8 cellular contexts compared by ENCODE assay signal in the genomic region with DNA sequence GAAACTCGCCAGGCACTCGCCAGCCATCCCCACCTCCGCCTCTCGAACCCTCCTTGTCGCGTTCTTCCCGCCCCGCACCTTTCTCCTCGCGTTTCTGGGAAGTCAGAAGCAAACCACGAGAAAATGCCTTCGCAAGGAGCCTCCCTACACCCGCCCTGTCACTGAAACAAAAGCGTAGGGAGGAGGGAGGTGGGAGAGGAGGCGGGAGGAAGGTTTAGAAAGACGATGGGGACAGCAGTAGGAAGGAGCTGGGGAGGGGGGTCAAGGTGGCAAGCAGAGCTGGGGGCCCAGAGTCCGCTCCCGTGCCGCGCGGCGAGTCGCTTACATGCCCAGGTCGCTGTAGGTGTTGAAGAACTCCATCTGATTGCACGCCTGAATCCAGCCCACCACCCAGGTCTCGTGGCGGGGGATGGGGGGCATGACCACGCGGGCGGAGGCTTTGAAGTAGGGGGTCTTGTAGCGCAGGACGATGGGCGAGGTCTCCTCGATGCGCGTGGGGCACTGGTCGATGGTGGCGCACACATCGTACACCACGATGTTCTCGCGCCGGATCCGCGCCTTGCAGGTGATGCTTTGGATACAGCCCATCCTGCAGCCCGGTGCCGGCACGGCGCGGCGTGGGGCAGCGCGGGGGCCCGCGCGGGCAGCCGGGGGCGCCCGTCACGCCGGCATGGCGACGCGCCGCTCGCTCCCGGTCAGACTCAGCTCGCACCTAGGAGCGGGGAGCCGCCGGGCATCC. TPM values are rescaled to one million over a fixed set of nuclear protein-coding genes. Genes with fewer than 3 reads are reported as not detected.
DNase-seq lines count a peak whose midpoint lies in the region; ATAC-seq and TF ChIP-seq lines count a peak whose summit lies in the region.

No MANE protein-coding gene starts in this region.

- H3K9me3 Mint-ChIP-seq in effector memory CD8-positive, alpha-beta T cell: no peaks in the 10 kb centered on the region
- H3K9me3 Mint-ChIP-seq in naive thymus-derived CD4-positive, alpha-beta T cell: peaks cover 0 to 3% (median 0%) of the 10 kb centered on the region in 11 donors

- CTCF ChIA-PET in naive thymus-derived CD4-positive, alpha-beta T cell (lab: Charles Lee): no interaction called here

- H3K9me3 ChIP-seq in Peyer's patch: no peaks in the 10 kb centered on the region
- H3K9me3 ChIP-seq in naive thymus-derived CD4-positive, alpha-beta T cell (ENCODE audit: control insufficient read depth in 2 of 3, low read length in 3 of 3): no peaks in the 10 kb centered on the region

- intact Hi-C loops in naive thymus-derived CD4-positive, alpha-beta T cell (cut with micrococcal nuclease): loop anchor here in 1 of 2 donors (5.0 to 10.0 kb wide), 4 partner anchors 84 to 571 kb away; no protein-coding TSS in a partner anchor

- TF ChIP-seq POLR2A in Peyer's patch (IDR thresholded peaks at IDR 0.05): no peak

- peaks cover 0 to 14% (median 10%) of the 10 kb centered on the region in 4 donors for H3K4me1 ChIP-seq in Peyer's patch
- peaks cover 0 to 7% of the 10 kb centered on the region in 2 donors for H3K4me1 ChIP-seq in naive thymus-derived CD4-positive, alpha-beta T cell (ENCODE audit: control insufficient read depth in 2 of 2, insufficient read depth in 2 of 2, low read length in 2 of 2)

- H3K36me3 Mint-ChIP-seq in effector memory CD8-positive, alpha-beta T cell (ENCODE audit: insufficient read depth): no peaks in the 10 kb centered on the region
- H3K36me3 Mint-ChIP-seq in naive thymus-derived CD4-positive, alpha-beta T cell: no peaks in the 10 kb centered on the region

- H3K4me3 ChIP-seq in Peyer's patch: peak overlapping the region; percentile 60 to 86 (median 68)
- H3K4me3 ChIP-seq in naive thymus-derived CD4-positive, alpha-beta T cell (ENCODE audit: low read length): no peak overlapping the region

- in situ Hi-C loops in ACHN (cut with HindIII; ENCODE audit: low pct_ligation_motif_present, low pct_unique_long_range_greater_than_20kb, low sequenced_read_pairs): no loop called here

- TF ChIP-seq CTCF in Peyer's patch (IDR thresholded peaks at IDR 0.05): no peak

- peaks cover 6 to 7% of the 10 kb centered on the region in 2 donors for H3K4me1 Mint-ChIP-seq in effector memory CD8-positive, alpha-beta T cell (ENCODE audit: low read depth in 2 of 2)
- peaks cover 4 to 25% (median 21%) of the 10 kb centered on the region in 7 donors for H3K4me1 Mint-ChIP-seq in naive thymus-derived CD4-positive, alpha-beta T cell

- peak overlapping the region; percentile 63 for H3K4me3 Mint-ChIP-seq in effector memory CD8-positive, alpha-beta T cell
- H3K4me3 Mint-ChIP-seq in naive thymus-derived CD4-positive, alpha-beta T cell: peak overlapping the region; percentile 49 to 85 (median 76)

- DNase-seq in ACHN: peak; percentile 6
- DNase-seq in Peyer's patch: peak in 1 of 3 donors; percentile 60
- no peak for DNase-seq in effector memory CD8-positive, alpha-beta T cell
- DNase-seq in naive thymus-derived CD4-positive, alpha-beta T cell: peak in 1 of 9 donors; percentile 35
- DNase-seq in inferior parietal cortex (ENCODE audit: extremely low spot score): no peak
- DNase-seq in SKM-1 treated with dmso at 0.1 percent for 144 hours (lab: John Stamatoyannopoulos, UW; ENCODE audit: unreplicated experiment): no peak
- DNase-seq in AML-193 (lab: John Stamatoyannopoulos, UW): no peak

- H3K36me3 ChIP-seq in Peyer's patch: no peaks in the 10 kb centered on the region
- no peaks in the 10 kb centered on the region for H3K36me3 ChIP-seq in naive thymus-derived CD4-positive, alpha-beta T cell (ENCODE audit: control insufficient read depth in 2 of 3, insufficient read depth in 3 of 3, low read length in 3 of 3)

- no peak overlapping the region for H3K27ac Mint-ChIP-seq in effector memory CD8-positive, alpha-beta T cell
- H3K27ac Mint-ChIP-seq in naive thymus-derived CD4-positive, alpha-beta T cell: no peak overlapping the region

- H3K27ac ChIP-seq in Peyer's patch: peak overlapping the region in 1 of 4 donors; percentile 52
- no peak overlapping the region for H3K27ac ChIP-seq in naive thymus-derived CD4-positive, alpha-beta T cell (ENCODE audit: low read depth, low read length)

- ATAC-seq in GM18909 (IDR thresholded peaks at IDR 0.05; ENCODE audit: poor library complexity, unreplicated experiment): peak; percentile 1
- ATAC-seq in effector memory CD8-positive, alpha-beta T cell (replicated peaks): no peak
- ATAC-seq in naive thymus-derived CD4-positive, alpha-beta T cell: no peak

- peaks cover 54 to 59% of the 10 kb centered on the region in 2 donors for H3K27me3 Mint-ChIP-seq in effector memory CD8-positive, alpha-beta T cell
- H3K27me3 Mint-ChIP-seq in naive thymus-derived CD4-positive, alpha-beta T cell: peaks cover 41 to 69% (median 55%) of the 10 kb centered on the region in 5 donors

- H3K27me3 ChIP-seq in Peyer's patch: no peaks in the 10 kb centered on the region
- H3K27me3 ChIP-seq in naive thymus-derived CD4-positive, alpha-beta T cell (ENCODE audit: control insufficient read depth in 2 of 2, insufficient read depth in 2 of 2, low read length in 2 of 2): peaks cover 0 to 4% of the 10 kb centered on the region in 2 donors

- POLR2A ChIA-PET in naive thymus-derived CD4-positive, alpha-beta T cell (lab: Charles Lee): no interaction called here

RNA-seq across cellular contexts. Expression of gene FAM78B, which starts 1.0 kb away (rescaled TPM):
- 1 to 10 TPM in 3 of 4 donors, under 1 TPM in 1; 0.35 to 5.4 (median 2.8) TPM for total RNA-seq in Peyer's patch
- total RNA-seq in naive thymus-derived CD4-positive, alpha-beta T cell: under 1 TPM in 2 of 5 experiments, not detected in 3; 0.45 to 0.58 TPM
- polyA plus RNA-seq in naive thymus-derived CD4-positive, alpha-beta T cell: under 1 TPM in 1 of 2 donors, not detected in 1; 0.12 TPM
